In genomic region chr7:150949971-150950491, GRCh38 we compare ENCODE assay signal across 21 cellular contexts. TPM values are rescaled to one million over a fixed set of nuclear protein-coding genes. Genes with fewer than 3 reads are reported as not detected.
DNase-seq lines count a peak whose midpoint lies in the region; ATAC-seq, FAIRE-seq and TF ChIP-seq lines count a peak whose summit lies in the region.
"Had no signal": no experiment of that assay in that cellular context is flagged by ENCODE, and none has a peak within 500 bp of the region (broad histone marks: within the 10 kb centered on the region; RNA-seq: fewer than 3 reads in every experiment).

No MANE protein-coding gene starts in this region.

- intact Hi-C loops in HepG2 (cut with micrococcal nuclease; ENCODE audit: unreplicated experiment) (no loop called here), sigmoid colon (cut with DNase I) (no loop called here)

- peak overlapping the region; percentile 16 for H3K9ac ChIP-seq in Loucy (ENCODE audit: low read depth, low read length, poor library complexity, severe bottlenecking)
- no peak overlapping the region for H3K9ac ChIP-seq in HepG2 (ENCODE audit: insufficient read depth, low read depth, low read length)

- POLR2A ChIA-PET in HepG2 (lab: Yijun Ruan, JAX), result no interaction called here

- peaks cover 2% of the 10 kb centered on the region for H3K4me1 Mint-ChIP-seq in activated naive CD4-positive, alpha-beta T cell treated with anti-CD3 and anti-CD28 coated beads, Interleukin-2, amount 10 ng/mL, durations not matched to agents 7 days and 5 days
- H3K4me1 Mint-ChIP-seq: CD14-positive monocyte had no signal

- no peaks in the 10 kb centered on the region for H3K9me2 ChIP-seq in Loucy (replicated peaks; ENCODE audit: low read depth, low read length)

- TF ChIP-seq CTCF in Loucy (conservative IDR thresholded peaks at IDR 0.05; ENCODE audit: low read length) (no peak), HepG2 (CRISPR knock-in tag; IDR thresholded peaks at IDR 0.05) (peak; percentile 24; the same call in 1 of the 2 replicates), sigmoid colon (IDR thresholded peaks at IDR 0.05) (no peak)

- H3K27me3 ChIP-seq in Loucy (ENCODE audit: insufficient read depth, low read length, poor library complexity, severe bottlenecking) (no peaks in the 10 kb centered on the region), HepG2 (ENCODE audit: control insufficient read depth in 1 of 2, insufficient read depth in 2 of 2, low read length in 2 of 2) (peaks cover 14 to 52% of the 10 kb centered on the region in 2 experiments), sigmoid colon (no peaks in the 10 kb centered on the region)

- no peaks in the 10 kb centered on the region for H4K20me1 ChIP-seq in Loucy (ENCODE audit: insufficient read depth, low read length, poor library complexity, severe bottlenecking)
- H4K20me1 ChIP-seq in HepG2 (ENCODE audit: insufficient read depth, low read length), result no peaks in the 10 kb centered on the region

- no peak for TF ChIP-seq RAD21 in HepG2 (CRISPR knock-in tag; IDR thresholded peaks at IDR 0.05)

- FAIRE-seq in HepG2 (lab: Jason Lieb, UNC), result no peak
- FAIRE-seq: GM18507 had no signal

- TF ChIP-seq POLR2A in HepG2 (IDR thresholded peaks at IDR 0.05; ENCODE audit: insufficient read depth in 1 of 2, low read depth in 2 of 2, low read length in 2 of 2) (no peak), sigmoid colon (IDR thresholded peaks at IDR 0.05) (no peak)

- CTCF ChIA-PET in activated naive CD4-positive, alpha-beta T cell treated with anti-CD3 and anti-CD28 coated beads, Interleukin-2, amount 10 ng/mL, durations not matched to agents 7 days and 5 days (lab: Charles Lee), result no interaction called here
- CTCF ChIA-PET in HepG2 (lab: Yijun Ruan, JAX; ENCODE audit: low intra/inter-chr PET ratio, low total read pairs), result no interaction called here

- no peak overlapping the region for H2AFZ ChIP-seq in Loucy (ENCODE audit: low read length)
- no peak overlapping the region for H2AFZ ChIP-seq in HepG2 (ENCODE audit: low read length)

- H3K36me3 Mint-ChIP-seq in activated naive CD4-positive, alpha-beta T cell treated with anti-CD3 and anti-CD28 coated beads, Interleukin-2, amount 10 ng/mL, durations not matched to agents 7 days and 5 days, result no peaks in the 10 kb centered on the region
- H3K36me3 Mint-ChIP-seq: CD14-positive monocyte had no signal

- no peaks in the 10 kb centered on the region for H3K9me3 ChIP-seq in Loucy (ENCODE audit: insufficient read depth, low read depth, low read length)
- H3K9me3 ChIP-seq in HepG2 (ENCODE audit: low read length), result no peaks in the 10 kb centered on the region
- no peaks in the 10 kb centered on the region for H3K9me3 ChIP-seq in sigmoid colon
- H3K9me3 ChIP-seq: ascending aorta, suprapubic skin had no signal

- no peaks in the 10 kb centered on the region for H3K36me3 ChIP-seq in Loucy (ENCODE audit: insufficient read depth, low read length)
- no peaks in the 10 kb centered on the region for H3K36me3 ChIP-seq in HepG2 (replicated peaks in 1 of 2; ENCODE audit: control insufficient read depth in 1 of 2, insufficient read depth in 2 of 2, low read length in 2 of 2)
- H3K36me3 ChIP-seq in sigmoid colon, result peaks cover 18 to 37% (median 26%) of the 10 kb centered on the region in 4 donors
- H3K36me3 ChIP-seq: ascending aorta, suprapubic skin had no signal

- 22% methylated on average over 3 of the region's 16 CpGs for WGBS in HepG2 (ENCODE audit: low lambda C conversion rate)
- WGBS in sigmoid colon, 2 donors, result 88 to 94% methylated on average over 16 of the region's 16 CpGs

- H3K27me3 Mint-ChIP-seq in activated naive CD4-positive, alpha-beta T cell treated with anti-CD3 and anti-CD28 coated beads, Interleukin-2, amount 10 ng/mL, durations not matched to agents 7 days and 5 days, result peaks cover 61% of the 10 kb centered on the region

- H3K4me1 ChIP-seq in Loucy (ENCODE audit: insufficient read depth, low read length, poor library complexity, severe bottlenecking) (peaks cover 29% of the 10 kb centered on the region), HepG2 (ENCODE audit: insufficient read depth, low read length) (no peaks in the 10 kb centered on the region), sigmoid colon (peaks cover 0 to 96% (median 81%) of the 10 kb centered on the region in 4 donors)
- H3K4me1 ChIP-seq: ascending aorta had no signal

- H3F3A ChIP-seq in Loucy (ENCODE audit: low read depth), result no peaks in the 10 kb centered on the region

- no peaks in the 10 kb centered on the region for H3K9me3 Mint-ChIP-seq in activated naive CD4-positive, alpha-beta T cell treated with anti-CD3 and anti-CD28 coated beads, Interleukin-2, amount 10 ng/mL, durations not matched to agents 7 days and 5 days

- H3K4me3 Mint-ChIP-seq in activated naive CD4-positive, alpha-beta T cell treated with anti-CD3 and anti-CD28 coated beads, Interleukin-2, amount 10 ng/mL, durations not matched to agents 7 days and 5 days, result no peak overlapping the region
- H3K4me3 Mint-ChIP-seq: CD14-positive monocyte had no signal

- H3K27ac ChIP-seq in HepG2 (ENCODE audit: extremely low read length, insufficient read depth, low read length), result no peak overlapping the region
- H3K27ac ChIP-seq in sigmoid colon, result peak overlapping the region in 2 of 4 donors; percentile 8 to 27
- H3K27ac ChIP-seq: ascending aorta, suprapubic skin had no signal

- DNase-seq in activated naive CD4-positive, alpha-beta T cell treated with anti-CD3 and anti-CD28 coated beads, Interleukin-2, amount 50 U/mL, for 16 hours, result peak; percentile 5
- DNase-seq in activated naive CD4-positive, alpha-beta T cell treated with anti-CD3 and anti-CD28 coated beads, Interleukin-2, amount 10 ng/mL, durations not matched to agents 7 days and 5 days, result no peak
- DNase-seq in HepG2 (ENCODE audit: low spot score) (no peak), sigmoid colon (peak; percentile 54), NCI-H1694 treated with DMSO at 0.1 percent for 48 hours (lab: John Stamatoyannopoulos, UW) (no peak), islet precursor cell (no peak)
- DNase-seq: ACHN; activated naive CD4-positive, alpha-beta T cell treated with Interleukin-2 at 50 U/mL for 16 hours; cerebellar nuclear complex; effector memory CD4-positive, alpha-beta T cell; MM.1S; NCI-H1436; NCI-H748 treated with DMSO at 0.1 percent for 48 hours; SIG-M5 had no signal

- TF ChIP-seq EP300 in HepG2 (IDR thresholded peaks at IDR 0.05; ENCODE audit: low read depth in 2 of 2, low read length in 2 of 2) (no peak), HepG2 (CRISPR knock-in tag; IDR thresholded peaks at IDR 0.05; ENCODE audit: borderline replicate concordance) (no peak), sigmoid colon (IDR thresholded peaks at IDR 0.05) (no peak)

- H3K4me3 ChIP-seq in Loucy (ENCODE audit: low read length, poor library complexity, severe bottlenecking), result no peak overlapping the region
- H3K4me3 ChIP-seq in HepG2 (replicated peaks in 1 of 3; ENCODE audit: insufficient read depth in 1 of 3, low read depth in 2 of 3, low read length in 3 of 3), result no peak overlapping the region
- no peak overlapping the region for H3K4me3 ChIP-seq in sigmoid colon
- H3K4me3 ChIP-seq: ascending aorta, suprapubic skin had no signal

- ATAC-seq in HepG2, result peak; percentile 16; the same call in 2 of the 3 replicates
- ATAC-seq in GM21423 (IDR thresholded peaks at IDR 0.05; ENCODE audit: unreplicated experiment), result no peak
- ATAC-seq: left colon had no signal

- H3K27ac Mint-ChIP-seq in activated naive CD4-positive, alpha-beta T cell treated with anti-CD3 and anti-CD28 coated beads, Interleukin-2, amount 10 ng/mL, durations not matched to agents 7 days and 5 days, result no peak overlapping the region
- H3K27ac Mint-ChIP-seq: CD14-positive monocyte had no signal

- in situ Hi-C loops in HepG2 (cut with HindIII; ENCODE audit: extremely low pct_ligation_motif_present, low pct_unique_long_range_greater_than_20kb), result no loop called here

- H3K4me2 ChIP-seq in Loucy (ENCODE audit: low read depth, low read length, poor library complexity, severe bottlenecking) (peak overlapping the region; percentile 41), HepG2 (ENCODE audit: low read depth, low read length) (no peak overlapping the region)

- BruUV-seq in HepG2 (replicated peaks; lab: Mats Ljungman, UMichigan), result no TSS peak

- H3K79me2 ChIP-seq in Loucy (ENCODE audit: insufficient read depth, low read length), result no peaks in the 10 kb centered on the region
- H3K79me2 ChIP-seq in HepG2 (ENCODE audit: insufficient read depth, low read length), result no peaks in the 10 kb centered on the region

RNA-seq across cellular contexts. Expression of gene KCNH2, which starts 28.1 kb away (rescaled TPM):
- total RNA-seq in HepG2 (2016; rRNA removed; fragmentation: Illumina TruSeq; extraction: Trizol), result 0.11 TPM in 1 of 2 replicates, not detected in the other
- not detected in 2 replicates for total RNA-seq in HepG2 (2016; cell fraction: cytosol; rRNA removed; fragmentation: Illumina TruSeq; extraction: Trizol; ENCODE audit: low read depth)
- total RNA-seq in HepG2 (2016; cell fraction: insoluble cytoplasmic fraction; rRNA removed; fragmentation: Illumina TruSeq; extraction: Trizol), result 0.13 TPM in 1 of 2 replicates, not detected in the other
- total RNA-seq in HepG2 (2016; cell fraction: membrane; rRNA removed; fragmentation: Illumina TruSeq; extraction: Trizol), result 0.07 and 0.09 TPM in 2 replicates
- total RNA-seq in HepG2 (2016; cell fraction: nucleus; rRNA removed; fragmentation: Illumina TruSeq; extraction: Trizol), result 0.09 and 0.28 TPM in 2 replicates
- polyA plus RNA-seq in HepG2 (2011; rRNA removed), result 0.09 and 0.12 TPM in 2 replicates
- polyA plus RNA-seq in HepG2 (2011; cell fraction: cytosol; rRNA removed), result 0.09 and 0.11 TPM in 2 replicates
- polyA plus RNA-seq in HepG2 (2011; cell fraction: nucleus; rRNA removed), result 0.32 and 0.38 TPM in 2 replicates
- 0.07 TPM in 1 of 2 replicates, not detected in the other for polyA plus RNA-seq in HepG2 (2012)
- 0.03 TPM in 1 of 2 replicates, not detected in the other for polyA plus RNA-seq in HepG2 (2016; cell fraction: cytosol; fragmentation: Illumina TruSeq; extraction: Trizol; ENCODE audit: low read depth)
- polyA plus RNA-seq in HepG2 (2016; cell fraction: insoluble cytoplasmic fraction; fragmentation: Illumina TruSeq; extraction: Trizol; ENCODE audit: low read depth), result not detected in 2 replicates
- 0.06 TPM in 1 of 2 replicates, not detected in the other for polyA plus RNA-seq in HepG2 (2016; cell fraction: membrane; fragmentation: Illumina TruSeq; extraction: Trizol; ENCODE audit: low read depth)
- not detected in 2 replicates for polyA plus RNA-seq in HepG2 (2016; cell fraction: nucleus; fragmentation: Illumina TruSeq; extraction: Trizol; ENCODE audit: insufficient read depth, low read depth)
- 0.74 and 1.2 TPM in 2 replicates for polyA minus RNA-seq in HepG2 (2011; rRNA and poly(A)+ RNA removed; ENCODE audit: low replicate concordance)
- polyA minus RNA-seq in HepG2 (2011; cell fraction: cytosol; rRNA and poly(A)+ RNA removed), result 0.30 TPM in 1 of 2 replicates, not detected in the other
- 0.13 TPM in 1 of 2 replicates, not detected in the other for polyA minus RNA-seq in HepG2 (2011; cell fraction: nucleus; rRNA and poly(A)+ RNA removed)
- 100 to 1,000 TPM in 1 of 4 donors, 10 to 100 TPM in 3; 40.6 to 107 (median 85.2) TPM for total RNA-seq in sigmoid colon
- 1 to 10 TPM in 2 of 3 donors, under 1 TPM in 1; 0.46 to 7.3 (median 1.2) TPM for polyA plus RNA-seq in sigmoid colon
- total RNA-seq: ascending aorta had no signal
- polyA plus RNA-seq: CD14-positive monocyte had no signal

RNA-seq across cellular contexts. Expression of gene NOS3, which starts 40.8 kb away (rescaled TPM):
- total RNA-seq in HepG2 (2016; rRNA removed; fragmentation: Illumina TruSeq; extraction: Trizol) (3.7 and 4.8 TPM in 2 replicates), sigmoid colon (1 to 10 TPM; 1.3 to 7.2 (median 2.9) TPM)
- 2.6 and 2.9 TPM in 2 replicates for total RNA-seq in HepG2 (2016; cell fraction: cytosol; rRNA removed; fragmentation: Illumina TruSeq; extraction: Trizol; ENCODE audit: low read depth)
- 4.2 and 4.4 TPM in 2 replicates for total RNA-seq in HepG2 (2016; cell fraction: insoluble cytoplasmic fraction; rRNA removed; fragmentation: Illumina TruSeq; extraction: Trizol)
- 3.6 and 5.1 TPM in 2 replicates for total RNA-seq in HepG2 (2016; cell fraction: membrane; rRNA removed; fragmentation: Illumina TruSeq; extraction: Trizol)
- 3.2 and 5.3 TPM in 2 replicates for total RNA-seq in HepG2 (2016; cell fraction: nucleus; rRNA removed; fragmentation: Illumina TruSeq; extraction: Trizol)
- polyA plus RNA-seq in HepG2 (2011; rRNA removed) (7.5 and 10.1 TPM in 2 replicates), sigmoid colon (1 to 10 TPM in 2 of 3 donors, under 1 TPM in 1; 0.23 to 6.1 (median 1.2) TPM)
- 5.8 and 10.0 TPM in 2 replicates for polyA plus RNA-seq in HepG2 (2011; cell fraction: cytosol; rRNA removed)
- 17.6 and 19.9 TPM in 2 replicates for polyA plus RNA-seq in HepG2 (2011; cell fraction: nucleus; rRNA removed)
- 4.8 and 5.0 TPM in 2 replicates for polyA plus RNA-seq in HepG2 (2012)
- 3.9 and 4.8 TPM in 2 replicates for polyA plus RNA-seq in HepG2 (2016; cell fraction: cytosol; fragmentation: Illumina TruSeq; extraction: Trizol; ENCODE audit: low read depth)
- polyA plus RNA-seq in HepG2 (2016; cell fraction: insoluble cytoplasmic fraction; fragmentation: Illumina TruSeq; extraction: Trizol; ENCODE audit: low read depth), result 7.8 and 8.1 TPM in 2 replicates
- 5.6 and 8.0 TPM in 2 replicates for polyA plus RNA-seq in HepG2 (2016; cell fraction: membrane; fragmentation: Illumina TruSeq; extraction: Trizol; ENCODE audit: low read depth)
- 5.7 and 8.2 TPM in 2 replicates for polyA plus RNA-seq in HepG2 (2016; cell fraction: nucleus; fragmentation: Illumina TruSeq; extraction: Trizol; ENCODE audit: insufficient read depth, low read depth)
- polyA minus RNA-seq in HepG2 (2011; rRNA and poly(A)+ RNA removed; ENCODE audit: low replicate concordance), result 0.65 and 23.1 TPM in 2 replicates
- polyA minus RNA-seq in HepG2 (2011; cell fraction: cytosol; rRNA and poly(A)+ RNA removed), result 8.4 and 12.0 TPM in 2 replicates
- polyA minus RNA-seq in HepG2 (2011; cell fraction: nucleus; rRNA and poly(A)+ RNA removed), result 5.0 and 6.3 TPM in 2 replicates

Comparison
In these comparisons a context has a peak if more than half of its experiments do, and no peak if none do; other contexts are left out.
1. DNase-seq: peak in activated naive CD4-positive, alpha-beta T cell treated with anti-CD3 and anti-CD28 coated beads, Interleukin-2, amount 50 U/mL, for 16 hours (single experiment) and sigmoid colon (single experiment); none in activated naive CD4-positive, alpha-beta T cell treated with anti-CD3 and anti-CD28 coated beads, Interleukin-2, amount 10 ng/mL, durations not matched to agents 7 days and 5 days (single experiment), HepG2 (single experiment), NCI-H1694 treated with DMSO at 0.1 percent for 48 hours (single experiment) and islet precursor cell (single experiment).
2. RNA of gene KCNH2, which starts 28.1 kb away (total RNA-seq): 40.6 to 107 TPM in sigmoid colon; 0.07 to 0.28 TPM in HepG2; every median in the first group is over 10 times any median in the second.